ENCODE assay signal across 16 cellular contexts in the genomic region with DNA sequence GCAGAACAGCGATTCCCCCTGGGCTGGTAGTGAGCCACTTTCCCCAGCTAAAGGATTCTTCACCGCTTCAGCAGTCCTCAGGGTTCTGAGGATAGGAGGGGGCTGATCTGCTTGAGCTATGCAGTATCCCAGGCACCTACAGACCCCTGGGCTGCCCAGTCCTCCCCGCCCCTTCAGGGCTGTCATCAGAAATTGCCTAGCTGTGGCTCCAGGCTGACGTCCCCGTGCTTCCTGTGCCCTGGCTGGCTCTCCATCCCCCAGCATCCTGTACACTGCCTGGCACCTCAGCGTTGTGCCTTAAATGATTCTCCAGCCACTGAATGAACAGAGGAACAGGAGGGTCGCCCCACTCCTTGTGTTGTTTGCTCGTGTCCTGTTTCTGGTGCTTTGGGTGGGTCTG. TPM values are rescaled to one million over a fixed set of nuclear protein-coding genes. Genes with fewer than 3 reads are reported as not detected.
DNase-seq lines count a peak whose midpoint lies in the region; ATAC-seq and TF ChIP-seq lines count a peak whose summit lies in the region.
"Had no signal": no experiment of that assay in that cellular context is flagged by ENCODE, and none has a peak within 500 bp of the region (broad histone marks: within the 10 kb centered on the region; RNA-seq: fewer than 3 reads in every experiment).

No MANE protein-coding gene starts in this region.

- DNase-seq in A172 (ENCODE audit: low spot score) (peak; percentile 38), SJCRH30 (no peak), inferior parietal cortex (ENCODE audit: extremely low spot score) (no peak)
- no peak for DNase-seq in stimulated activated effector memory CD8-positive, alpha-beta T cell treated with anti-CD3 and anti-CD28 coated beads, Interleukin-12 subunit alpha, Interleukin-12 subunit beta, amount 100 ng/mL, for 72 hours (ENCODE audit: low spot score in 2 of 2)
- no peak for DNase-seq in stimulated activated CD4-positive, alpha-beta T cell treated with anti-CD3 and anti-CD28 coated beads, Interleukin-2, amount 100 ng/mL, for 24 hours
- DNase-seq: COR-L47, GF-D8, NCI-H1048, NCI-H1436 treated with DMSO at 0.1 percent for 48 hours, NCI-H2029 treated with DMSO at 0.1 percent for 48 hours, NCI-H748 treated with DMSO at 0.1 percent for 48 hours, PC-3 had no signal

- peak overlapping the region; percentile 93 for H3K27ac Mint-ChIP-seq in dendritic cell treated with granulocyte-macrophage colony-stimulating factor and Interleukin-4, amounts not matched to agents 40 ng/mL and 50 ng/mL, for 4 days
- peak overlapping the region; percentile 45 for H3K27ac Mint-ChIP-seq in stimulated activated effector memory CD8-positive, alpha-beta T cell treated with anti-CD3 and anti-CD28 coated beads, Interleukin-12 subunit alpha, Interleukin-12 subunit beta, amount 100 ng/mL, for 72 hours
- H3K27ac Mint-ChIP-seq: HFFc6 had no signal

- H3K27me3 Mint-ChIP-seq in dendritic cell treated with granulocyte-macrophage colony-stimulating factor and Interleukin-4, amounts not matched to agents 40 ng/mL and 50 ng/mL, for 4 days = no peaks in the 10 kb centered on the region

- no peaks in the 10 kb centered on the region for H3K79me2 ChIP-seq in OCI-LY3 (ENCODE audit: low read length)

- H3K36me3 Mint-ChIP-seq in dendritic cell treated with granulocyte-macrophage colony-stimulating factor and Interleukin-4, amounts not matched to agents 40 ng/mL and 50 ng/mL, for 4 days (ENCODE audit: low read depth) = peaks cover 82% of the 10 kb centered on the region
- peaks cover 19% of the 10 kb centered on the region for H3K36me3 Mint-ChIP-seq in stimulated activated effector memory CD8-positive, alpha-beta T cell treated with anti-CD3 and anti-CD28 coated beads, Interleukin-12 subunit alpha, Interleukin-12 subunit beta, amount 100 ng/mL, for 72 hours

- TF ChIP-seq CTCF in OCI-LY3 (IDR thresholded peaks at IDR 0.05; ENCODE audit: low read depth, low read length) = no peak

- peaks cover 61% of the 10 kb centered on the region for H3K4me1 Mint-ChIP-seq in dendritic cell treated with granulocyte-macrophage colony-stimulating factor and Interleukin-4, amounts not matched to agents 40 ng/mL and 50 ng/mL, for 4 days (ENCODE audit: low read depth)
- H3K4me1 Mint-ChIP-seq in stimulated activated effector memory CD8-positive, alpha-beta T cell treated with anti-CD3 and anti-CD28 coated beads, Interleukin-12 subunit alpha, Interleukin-12 subunit beta, amount 100 ng/mL, for 72 hours = peaks cover 8% of the 10 kb centered on the region

- no peak overlapping the region for H3K4me3 ChIP-seq in OCI-LY3 (ENCODE audit: low read length)
- no peak overlapping the region for H3K4me3 ChIP-seq in SJCRH30

- H3K9me3 ChIP-seq in OCI-LY3 (ENCODE audit: insufficient read depth, low read length) (no peaks in the 10 kb centered on the region), SJCRH30 (replicated peaks) (no peaks in the 10 kb centered on the region)

- no peak overlapping the region for H2AFZ ChIP-seq in OCI-LY3 (ENCODE audit: low read depth, low read length)

- H4K20me1 ChIP-seq in OCI-LY3 (ENCODE audit: insufficient read depth, low read length) = no peaks in the 10 kb centered on the region

- H3K27me3 ChIP-seq in OCI-LY3 (ENCODE audit: low read depth, low read length) = no peaks in the 10 kb centered on the region
- no peaks in the 10 kb centered on the region for H3K27me3 ChIP-seq in SJCRH30

- H3K9ac ChIP-seq in OCI-LY3 (ENCODE audit: low read length) = peak overlapping the region; percentile 44; the same call in 1 of the 2 replicates
- H3K9ac ChIP-seq: KMS-11 had no signal

- no peak overlapping the region for H3K4me3 Mint-ChIP-seq in dendritic cell treated with granulocyte-macrophage colony-stimulating factor and Interleukin-4, amounts not matched to agents 40 ng/mL and 50 ng/mL, for 4 days
- H3K4me3 Mint-ChIP-seq in stimulated activated effector memory CD8-positive, alpha-beta T cell treated with anti-CD3 and anti-CD28 coated beads, Interleukin-12 subunit alpha, Interleukin-12 subunit beta, amount 100 ng/mL, for 72 hours = no peak overlapping the region
- H3K4me3 Mint-ChIP-seq: HFFc6 had no signal

- intact Hi-C loops in dendritic cell treated with granulocyte-macrophage colony-stimulating factor and Interleukin-4, amounts not matched to agents 40 ng/mL and 50 ng/mL, for 4 days (cut with micrococcal nuclease) = loop anchor here (2.0 kb wide), 1 partner anchor 15 kb away; no protein-coding TSS in a partner anchor

- H3K27ac ChIP-seq in OCI-LY3 (ENCODE audit: low read length) (peak overlapping the region; percentile 84), SJCRH30 (no peak overlapping the region)
- H3K27ac ChIP-seq: KMS-11 had no signal

- H3K36me3 ChIP-seq in OCI-LY3 (replicated peaks; ENCODE audit: low read depth, low read length) (peaks cover 3% of the 10 kb centered on the region), SJCRH30 (no peaks in the 10 kb centered on the region)

- H3K9me3 Mint-ChIP-seq in dendritic cell treated with granulocyte-macrophage colony-stimulating factor and Interleukin-4, amounts not matched to agents 40 ng/mL and 50 ng/mL, for 4 days = no peaks in the 10 kb centered on the region
- H3K9me3 Mint-ChIP-seq in stimulated activated effector memory CD8-positive, alpha-beta T cell treated with anti-CD3 and anti-CD28 coated beads, Interleukin-12 subunit alpha, Interleukin-12 subunit beta, amount 100 ng/mL, for 72 hours = no peaks in the 10 kb centered on the region
- H3K9me3 Mint-ChIP-seq: HFFc6 had no signal

- no peak for ATAC-seq in stimulated activated effector memory CD8-positive, alpha-beta T cell treated with anti-CD3 and anti-CD28 coated beads, Interleukin-12 subunit alpha, Interleukin-12 subunit beta, amount 100 ng/mL, for 72 hours
- ATAC-seq: PC-3 had no signal

- H3K4me1 ChIP-seq in OCI-LY3 (ENCODE audit: low read length) = peaks cover 34% of the 10 kb centered on the region
- no peaks in the 10 kb centered on the region for H3K4me1 ChIP-seq in SJCRH30

- peak overlapping the region; percentile 64; the same call in 1 of the 2 replicates for H3K4me2 ChIP-seq in OCI-LY3 (ENCODE audit: low read length)
- H3K4me2 ChIP-seq: KMS-11 had no signal

RNA-seq across cellular contexts. Expression of gene CDH23, which starts 38.4 kb away (rescaled TPM):
- 0.14 and 0.29 TPM in 2 replicates for total RNA-seq in A172 (2014; rRNA removed; shearing (Covaris generic))
- 0.02 and 0.18 TPM in 2 replicates for total RNA-seq in SJCRH30 (2014; rRNA removed; shearing (Covaris generic))
- total RNA-seq: PC-3 had no signal

RNA-seq across cellular contexts. Expression of gene SLC29A3, which starts 39.2 kb away (rescaled TPM):
- 0.72 and 1.9 TPM in 2 replicates for total RNA-seq in A172 (2014; rRNA removed; shearing (Covaris generic))
- 1.6 and 1.8 TPM in 2 replicates for total RNA-seq in SJCRH30 (2014; rRNA removed; shearing (Covaris generic))
